ENCODE assay signal across 27 cellular contexts in genomic region chr10:35481421-35481820, GRCh38.
"Had no signal": no experiment of that assay in that cellular context is flagged by ENCODE, and none has a peak within 500 bp of the region (broad histone marks: within the 10 kb centered on the region; RNA-seq: fewer than 3 reads in every experiment).

No MANE protein-coding gene starts in this region.

- H3K79me2 ChIP-seq: parathyroid adenoma had no signal

- H3K4me1 ChIP-seq: foreskin keratinocyte, parathyroid adenoma had no signal

- H3K9me3 Mint-ChIP-seq: mesothelial cell of epicardium had no signal

- H3K9me3 ChIP-seq: esophagus muscularis mucosa, left lung, spleen, tibial nerve had no signal

- H3K27me3 Mint-ChIP-seq: naive B cell had no signal

- H3K4me3 ChIP-seq: esophagus muscularis mucosa, heart right ventricle, left lung, lung, spleen, tibial nerve had no signal

- H3K9ac ChIP-seq: parathyroid adenoma had no signal

- H2AFZ ChIP-seq: parathyroid adenoma had no signal

- FAIRE-seq: astrocyte, TTC549 had no signal

- H3K36me3 ChIP-seq: brain microvascular endothelial cell, left lung had no signal

- DNase-seq: activated CD4-positive, alpha-beta T cell treated with anti-CD3 and anti-CD28 coated beads for 4 hours; activated CD4-positive, alpha-beta T cell treated with anti-CD3 and anti-CD28 coated beads, Interleukin-2, amount 50 U/mL, for 48 hours; activated CD8-positive, alpha-beta memory T cell treated with anti-CD3 and anti-CD28 coated beads for 24 hours; activated gamma-delta T cell; activated naive CD4-positive, alpha-beta T cell treated with anti-CD3 and anti-CD28 coated beads, Interleukin-2, amount 50 U/mL, for 16 hours; amniotic stem cell; brain microvascular endothelial cell; central memory CD4-positive, alpha-beta T cell; dermis blood vessel endothelial cell; effector CD4-positive, alpha-beta T cell; foreskin keratinocyte; heart right ventricle; left lung; naive B cell; occipital lobe; right cardiac atrium; spleen; stimulated activated naive CD4-positive, alpha-beta T cell treated with Interleukin-2 at 50 U/mL for 16 hours had no signal

- H3K27ac ChIP-seq: brain microvascular endothelial cell, esophagus muscularis mucosa, foreskin keratinocyte, left lung, parathyroid adenoma, spleen, tibial nerve, VCaP had no signal

- H3K27me3 ChIP-seq: brain microvascular endothelial cell, esophagus muscularis mucosa, foreskin keratinocyte, heart right ventricle, left lung, spleen, tibial nerve had no signal

- H3K4me1 Mint-ChIP-seq: mesothelial cell of epicardium, neural crest cell had no signal

- H3K4me3 Mint-ChIP-seq: mesothelial cell of epicardium, naive B cell, neural crest cell had no signal

- H3K27ac Mint-ChIP-seq: mesothelial cell of epicardium had no signal

- ATAC-seq: foreskin keratinocyte, heart right ventricle, left lung, right cardiac atrium had no signal
